Comparison of ENCODE assay signal across 8 cellular contexts in the genomic region with DNA sequence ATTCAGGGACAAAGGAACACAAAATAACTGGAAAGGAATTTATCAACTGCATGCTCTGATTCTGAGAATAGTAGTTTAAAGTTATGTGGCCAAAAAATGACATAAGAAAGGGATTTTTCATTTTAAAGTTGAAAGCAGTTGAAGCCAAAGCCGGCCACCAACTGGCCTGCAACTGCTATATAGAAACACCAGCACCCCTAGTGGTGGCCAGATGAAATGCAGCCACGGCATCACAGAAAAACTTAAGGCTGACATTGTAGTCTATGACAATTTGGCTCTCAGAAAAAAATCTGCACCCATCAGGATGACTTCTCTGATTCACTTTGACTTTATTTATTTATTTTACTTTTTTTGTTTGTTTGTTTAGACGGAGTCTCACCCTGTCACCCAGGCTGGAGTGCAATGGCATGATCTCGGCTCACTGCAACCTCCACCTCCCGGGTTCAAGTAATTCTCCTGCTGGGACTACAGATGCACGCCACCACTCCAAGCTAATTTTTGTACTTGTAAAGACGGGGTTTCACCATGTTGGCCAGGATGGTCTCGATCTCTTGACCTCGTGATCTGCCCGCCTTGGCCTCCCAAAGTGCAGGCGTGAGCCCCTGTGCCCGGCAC. TPM values are rescaled to one million over a fixed set of nuclear protein-coding genes. Genes with fewer than 3 reads are reported as not detected.
DNase-seq lines count a peak whose midpoint lies in the region; ATAC-seq and TF ChIP-seq lines count a peak whose summit lies in the region.

No MANE protein-coding gene starts in this region.

- H3K79me1 ChIP-seq in mesenchymal stem cell (replicated peaks; ENCODE audit: low read length, poor library complexity, severe bottlenecking) = peaks cover 4% of the 10 kb centered on the region

- H3K27me3 ChIP-seq in mesenchymal stem cell (ENCODE audit: control insufficient read depth in 1 of 2, insufficient read depth in 1 of 2, low read length in 2 of 2) = no peaks in the 10 kb centered on the region

- no peak overlapping the region for H2BK12ac ChIP-seq in mesenchymal stem cell (ENCODE audit: low read length in 2 of 2)

- H3K4me1 ChIP-seq in mesenchymal stem cell (ENCODE audit: control insufficient read depth, insufficient read depth, low read depth, low read length) = no peaks in the 10 kb centered on the region

- no peaks in the 10 kb centered on the region for H3K9me3 ChIP-seq in mesenchymal stem cell (ENCODE audit: control insufficient read depth, low read length)

- H4K91ac ChIP-seq in mesenchymal stem cell (ENCODE audit: low read length) = no peak overlapping the region

- H3K4ac ChIP-seq in mesenchymal stem cell (ENCODE audit: low read depth in 1 of 2, low read length in 2 of 2) = no peak overlapping the region

- H3K23ac ChIP-seq in mesenchymal stem cell (ENCODE audit: low read length in 2 of 2) = no peak overlapping the region

- peak; percentile 98 for TF ChIP-seq CTCF in AG10803 (conservative IDR thresholded peaks at IDR 0.05; ENCODE audit: low read length)

- H3K4me2 ChIP-seq in mesenchymal stem cell (ENCODE audit: low read length, poor library complexity, severe bottlenecking) = no peak overlapping the region

- H2BK5ac ChIP-seq in mesenchymal stem cell (ENCODE audit: low read depth, low read length, poor library complexity, severe bottlenecking) = no peak overlapping the region

- H3K18ac ChIP-seq in mesenchymal stem cell (ENCODE audit: low read depth in 1 of 2, low read length in 2 of 2) = no peak overlapping the region

- H3K9ac ChIP-seq in mesenchymal stem cell (ENCODE audit: low read length) = no peak overlapping the region

- H2BK15ac ChIP-seq in mesenchymal stem cell (ENCODE audit: low read depth, poor library complexity, severe bottlenecking) = no peak overlapping the region

- H3K4me3 ChIP-seq in AG10803 (ENCODE audit: low read length) (no peak overlapping the region), mesenchymal stem cell (ENCODE audit: insufficient read depth in 1 of 2, low read depth in 1 of 2, low read length in 2 of 2) (no peak overlapping the region)

- H4K8ac ChIP-seq in mesenchymal stem cell (ENCODE audit: low read length) = no peak overlapping the region

- peaks cover 3 to 36% of the 10 kb centered on the region in 2 experiments for H3K36me3 ChIP-seq in mesenchymal stem cell (ENCODE audit: control insufficient read depth in 1 of 2, insufficient read depth in 2 of 2, low read depth in 1 of 2, low read length in 2 of 2)

- ATAC-seq in GM18511 (IDR thresholded peaks at IDR 0.05; ENCODE audit: unreplicated experiment) (peak; percentile 96), HG03097 (IDR thresholded peaks at IDR 0.05; ENCODE audit: low FRiP score, unreplicated experiment) (peak; percentile 80)

- H3K14ac ChIP-seq in mesenchymal stem cell (ENCODE audit: low read length in 2 of 2) = no peak overlapping the region

- no peak overlapping the region for H2AK5ac ChIP-seq in mesenchymal stem cell (ENCODE audit: low read length, severe bottlenecking)

- H2BK120ac ChIP-seq in mesenchymal stem cell (ENCODE audit: low read depth, low read length) = no peak overlapping the region

- peak; percentile 69 for DNase-seq in AG10803 (ENCODE audit: low read depth)
- peak; percentile 1 for DNase-seq in NCI-H510A (lab: John Stamatoyannopoulos, UW)
- peak; percentile 70 to 77 for DNase-seq in activated CD4-positive, alpha-beta T cell treated with anti-CD3 and anti-CD28 coated beads, Interleukin-2, amount 50 U/mL, for 48 hours
- DNase-seq in effector CD8-positive, alpha-beta T cell (lab: John Stamatoyannopoulos, UW) = peak; percentile 13
- peak; percentile 67 for DNase-seq in mesenchymal stem cell
- DNase-seq in stimulated activated CD8-positive, alpha-beta memory T cell treated with anti-CD3 and anti-CD28 coated beads, Interleukin-4, amount 100 ng/mL, for 1 hour (ENCODE audit: low read depth in 2 of 2, low spot score in 1 of 2) = peak; percentile 13 to 25

- no peak overlapping the region for H2AFZ ChIP-seq in mesenchymal stem cell (ENCODE audit: low read depth, low read length)

- H3K27ac ChIP-seq in mesenchymal stem cell (ENCODE audit: low read length, poor library complexity, severe bottlenecking) = no peak overlapping the region

- 60% methylated on average over 11 of the region's 12 CpGs for WGBS in mesenchymal stem cell

RNA-seq across cellular contexts. Expression of a gene that starts 59.2 kb away (rescaled TPM):
- 9.4 TPM for polyA plus RNA-seq in mesenchymal stem cell (2013, experiment 1 of 2)
- 8.9 TPM for polyA plus RNA-seq in mesenchymal stem cell (2013, experiment 2 of 2)

Comparison
In these comparisons a context has a peak if more than half of its experiments do, and no peak if none do; other contexts are left out.
1. DNase-seq: peak in every context shown above with its lines; median percentile 74 in activated CD4-positive, alpha-beta T cell treated with anti-CD3 and anti-CD28 coated beads, Interleukin-2, amount 50 U/mL, for 48 hours; 69 in AG10803; 67 in mesenchymal stem cell; 19 in stimulated activated CD8-positive, alpha-beta memory T cell treated with anti-CD3 and anti-CD28 coated beads, Interleukin-4, amount 100 ng/mL, for 1 hour; 13 in effector CD8-positive, alpha-beta T cell; 1 in NCI-H510A.